In genomic region chr10:974038-974784, GRCh38 we compare ENCODE assay signal across 16 cellular contexts. TPM values are rescaled to one million over a fixed set of nuclear protein-coding genes. Genes with fewer than 3 reads are reported as not detected.
DNase-seq lines count a peak whose midpoint lies in the region; ATAC-seq, FAIRE-seq and TF ChIP-seq lines count a peak whose summit lies in the region.
"Had no signal": no experiment of that assay in that cellular context is flagged by ENCODE, and none has a peak within 500 bp of the region (broad histone marks: within the 10 kb centered on the region; RNA-seq: fewer than 3 reads in every experiment).

No MANE protein-coding gene starts in this region.

- H3K27me3 Mint-ChIP-seq in Calu3 (ENCODE audit: unreplicated experiment) = no peaks in the 10 kb centered on the region
- H3K27me3 Mint-ChIP-seq in stimulated activated memory B cell treated with anti-CD40 and anti-IgM and Interleukin-4, amounts not matched to agents 10 μg/mL and 1 μg/mL and 100 μg/mL, for 72 hours = peaks cover 12% of the 10 kb centered on the region

- no peak overlapping the region for H3K4me3 ChIP-seq in astrocyte of the spinal cord (ENCODE audit: low read depth, low read length)
- H3K4me3 ChIP-seq: coronary artery had no signal

- peak; percentile 79 for DNase-seq in Calu3
- peak; percentile 35 for DNase-seq in astrocyte of the spinal cord (ENCODE audit: low read depth, low spot score)
- peak; percentile 7 for DNase-seq in myocyte (ENCODE audit: low read depth)
- DNase-seq in NOMO-1 treated with dmso at 0.1 percent for 144 hours (lab: John Stamatoyannopoulos, UW; ENCODE audit: unreplicated experiment) = no peak
- no peak for DNase-seq in H54 (ENCODE audit: insufficient read length, low spot score)
- DNase-seq: activated CD4-positive, alpha-beta memory T cell treated with anti-CD3 and anti-CD28 coated beads, Interleukin-2, amount 10 ng/mL, durations not matched to agents 7 days and 5 days; kidney; MV-4-11; occipital lobe had no signal

- ATAC-seq in HG02610 (IDR thresholded peaks at IDR 0.05; ENCODE audit: unreplicated experiment) (peak; percentile 59), GM19351 (IDR thresholded peaks at IDR 0.05; ENCODE audit: unreplicated experiment) (no peak)
- ATAC-seq in stimulated activated memory B cell treated with anti-CD40 and anti-IgM and Interleukin-4, amounts not matched to agents 10 μg/mL and 1 μg/mL and 100 μg/mL, for 72 hours = no peak
- ATAC-seq: activated naive CD4-positive, alpha-beta T cell treated with anti-CD3 and anti-CD28 coated beads, Interleukin-2, amount 50 U/mL, for 72 hours had no signal

- peaks cover 49% of the 10 kb centered on the region for H3K4me1 Mint-ChIP-seq in Calu3 (ENCODE audit: low read depth, unreplicated experiment)
- peaks cover 6% of the 10 kb centered on the region for H3K4me1 Mint-ChIP-seq in stimulated activated memory B cell treated with anti-CD40 and anti-IgM and Interleukin-4, amounts not matched to agents 10 μg/mL and 1 μg/mL and 100 μg/mL, for 72 hours
- H3K4me1 Mint-ChIP-seq: activated CD4-positive, alpha-beta memory T cell treated with anti-CD3 and anti-CD28 coated beads, Interleukin-2, amount 10 ng/mL, durations not matched to agents 7 days and 5 days had no signal

- no peak overlapping the region for H3K4me3 Mint-ChIP-seq in Calu3 (ENCODE audit: low read depth, unreplicated experiment)
- H3K4me3 Mint-ChIP-seq in stimulated activated memory B cell treated with anti-CD40 and anti-IgM and Interleukin-4, amounts not matched to agents 10 μg/mL and 1 μg/mL and 100 μg/mL, for 72 hours = no peak overlapping the region
- H3K4me3 Mint-ChIP-seq: activated CD4-positive, alpha-beta memory T cell treated with anti-CD3 and anti-CD28 coated beads, Interleukin-2, amount 10 ng/mL, durations not matched to agents 7 days and 5 days had no signal

- peaks cover 11% of the 10 kb centered on the region for H3K9me3 Mint-ChIP-seq in Calu3 (ENCODE audit: low read depth, unreplicated experiment)
- H3K9me3 Mint-ChIP-seq in stimulated activated memory B cell treated with anti-CD40 and anti-IgM and Interleukin-4, amounts not matched to agents 10 μg/mL and 1 μg/mL and 100 μg/mL, for 72 hours = peaks cover 22% of the 10 kb centered on the region

- intact Hi-C loops in Calu3 (cut with micrococcal nuclease; ENCODE audit: unreplicated experiment) = loop anchor here (1.0 kb wide), 1 partner anchor 10 kb away; no protein-coding TSS in a partner anchor

- peaks cover 31% of the 10 kb centered on the region for H3K36me3 Mint-ChIP-seq in Calu3 (ENCODE audit: insufficient read depth, unreplicated experiment)
- peaks cover 18% of the 10 kb centered on the region for H3K36me3 Mint-ChIP-seq in stimulated activated memory B cell treated with anti-CD40 and anti-IgM and Interleukin-4, amounts not matched to agents 10 μg/mL and 1 μg/mL and 100 μg/mL, for 72 hours

- in situ Hi-C loops in astrocyte of the spinal cord (cut with HindIII; ENCODE audit: low sequenced_read_pairs) = no loop called here

- no peak for TF ChIP-seq POLR2A in H54 (IDR thresholded peaks at IDR 0.05; ENCODE audit: low read depth, low read length)

- CTCF ChIA-PET in Calu3 (lab: Charles Lee) = interaction anchor here (2.1 to 2.2 kb wide), 2 partner anchors 10 to 12 kb away, joined by 10 to 12 read pairs; no protein-coding TSS in a partner anchor

- TF ChIP-seq CTCF in Calu3 (IDR thresholded peaks at IDR 0.05; ENCODE audit: unreplicated experiment) (no peak), astrocyte of the spinal cord (IDR thresholded peaks at IDR 0.05; ENCODE audit: low read depth, low read length) (no peak)

- no peak for FAIRE-seq in H54 (lab: Jason Lieb, UNC)
- FAIRE-seq: kidney had no signal

- BruUV-seq in Calu3 (replicated peaks; lab: Mats Ljungman, UMichigan) = TSS peak; percentile 78

- peak overlapping the region; percentile 91 for H3K27ac Mint-ChIP-seq in Calu3 (ENCODE audit: unreplicated experiment)
- H3K27ac Mint-ChIP-seq in stimulated activated memory B cell treated with anti-CD40 and anti-IgM and Interleukin-4, amounts not matched to agents 10 μg/mL and 1 μg/mL and 100 μg/mL, for 72 hours = no peak overlapping the region
- H3K27ac Mint-ChIP-seq: activated CD4-positive, alpha-beta memory T cell treated with anti-CD3 and anti-CD28 coated beads, Interleukin-2, amount 10 ng/mL, durations not matched to agents 7 days and 5 days; activated naive CD4-positive, alpha-beta T cell treated with anti-CD3 and anti-CD28 coated beads, Interleukin-2, amount 50 U/mL, for 72 hours had no signal

RNA-seq across cellular contexts. Expression of gene GTPBP4, which starts 14.0 kb away (rescaled TPM):
- total RNA-seq in Calu3 (2022) = 123 and 128 TPM in 2 replicates
- 55.8 and 57.4 TPM in 2 replicates for total RNA-seq in myocyte
- 43.3 TPM for polyA plus RNA-seq in myocyte (2012)

RNA-seq across cellular contexts. Expression of gene LARP4B, which starts 42.7 kb away (rescaled TPM):
- total RNA-seq in Calu3 (2022) = 181 and 183 TPM in 2 replicates
- total RNA-seq in myocyte = 28.0 and 33.2 TPM in 2 replicates
- polyA plus RNA-seq in myocyte (2012) = 28.6 TPM

RNA-seq across cellular contexts. Expression of gene IDI2, which starts 51.4 kb away (rescaled TPM):
- not detected in 2 replicates for total RNA-seq in Calu3 (2022)
- not detected in 2 replicates for total RNA-seq in myocyte
- not detected for polyA plus RNA-seq in myocyte (2012)
- total RNA-seq: activated CD4-positive, alpha-beta memory T cell treated with anti-CD3 and anti-CD28 coated beads, Interleukin-2, amount 10 ng/mL, durations not matched to agents 7 days and 5 days; activated naive CD4-positive, alpha-beta T cell treated with anti-CD3 and anti-CD28 coated beads, Interleukin-2, amount 50 U/mL, for 72 hours; fibroblast of villous mesenchyme; kidney; occipital lobe; T-helper 1 cell treated with Interleukin-12 subunit alpha and Interleukin-12 subunit beta and Interleukin-4 antibody, amounts not matched to agents 30 ng/mL and 1 ng/mL, for 36 hours had no signal

Comparison
In these comparisons a context has a peak if more than half of its experiments do, and no peak if none do; other contexts are left out.
1. DNase-seq: peak in Calu3 (single experiment), astrocyte of the spinal cord (single experiment) and myocyte (single experiment); none in NOMO-1 treated with dmso at 0.1 percent for 144 hours (single experiment) and H54 (single experiment).